ENCODE assay signal across 21 cellular contexts in the genomic region with DNA sequence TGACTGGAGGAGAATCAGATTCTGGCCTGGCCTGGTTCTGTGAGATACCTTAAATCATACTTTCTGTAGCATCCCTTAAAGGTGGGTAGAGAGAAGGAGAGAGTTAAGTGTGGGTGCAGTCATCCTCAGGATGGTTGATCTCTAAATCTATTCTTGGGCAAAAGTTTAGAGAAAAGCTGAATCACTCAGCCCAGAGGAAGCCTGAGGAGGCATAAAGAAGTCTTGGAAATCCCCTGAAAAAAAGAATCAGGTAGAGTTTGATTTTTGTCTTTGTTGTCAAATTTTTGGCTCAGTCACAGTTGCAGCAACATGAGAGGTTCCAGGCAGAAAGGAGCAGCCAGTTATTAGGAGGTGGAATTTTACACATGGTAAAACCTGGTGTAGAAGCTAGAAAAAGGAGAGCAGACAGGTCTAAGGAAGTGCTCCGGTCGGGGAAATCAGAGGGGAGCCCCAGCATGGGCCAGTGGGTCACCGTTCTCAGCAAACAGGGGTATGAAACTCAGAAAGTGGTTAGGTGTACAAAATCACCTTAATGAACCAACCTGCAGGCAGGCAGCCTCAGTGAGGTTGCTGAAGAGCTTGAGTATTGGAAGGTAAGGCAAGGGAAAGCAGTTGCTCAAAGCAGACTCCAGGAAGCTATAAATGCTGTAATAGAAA.
DNase-seq lines count a peak whose midpoint lies in the region; ATAC-seq, FAIRE-seq and TF ChIP-seq lines count a peak whose summit lies in the region.
"Had no signal": no experiment of that assay in that cellular context is flagged by ENCODE, and none has a peak within 500 bp of the region (broad histone marks: within the 10 kb centered on the region; RNA-seq: fewer than 3 reads in every experiment).

No MANE protein-coding gene starts in this region.

- CTCF ChIA-PET in GM12878 (lab: Yijun Ruan, JAX), result interaction anchor here (0.8 to 1.4 kb wide), 2 partner anchors 14 to 45 kb away, joined by 3 read pairs; no protein-coding TSS in a partner anchor

- H3F3A ChIP-seq in GM23248 (ENCODE audit: insufficient read depth), result peaks cover 18% of the 10 kb centered on the region

- peak overlapping the region; percentile 81 for H3K4me2 ChIP-seq in GM23248 (ENCODE audit: unreplicated experiment)
- no peak overlapping the region for H3K4me2 ChIP-seq in GM12878 (ENCODE audit: control insufficient read depth, insufficient read depth)

- H3K79me2 ChIP-seq in GM23248 (ENCODE audit: insufficient read depth) (no peaks in the 10 kb centered on the region), GM12878 (ENCODE audit: control insufficient read depth, insufficient read depth, low read length) (no peaks in the 10 kb centered on the region)

- H3K9me3 ChIP-seq in GM23248 (ENCODE audit: low read depth) (no peaks in the 10 kb centered on the region), GM12878 (replicated peaks; ENCODE audit: control insufficient read depth, insufficient read depth, low read length) (no peaks in the 10 kb centered on the region), skeletal muscle tissue (ENCODE audit: control insufficient read depth in 3 of 3, low read length in 3 of 3) (no peaks in the 10 kb centered on the region)
- H3K9me3 ChIP-seq: neutrophil, uterus had no signal

- peak overlapping the region; percentile 82 for H3K9ac ChIP-seq in GM23248
- no peak overlapping the region for H3K9ac ChIP-seq in GM12878 (ENCODE audit: control insufficient read depth, insufficient read depth, low read length)
- H3K9ac ChIP-seq in skeletal muscle tissue (ENCODE audit: low read depth in 1 of 3, low read length in 3 of 3), result no peak overlapping the region

- H3K4me1 ChIP-seq in GM23248 (ENCODE audit: insufficient read depth) (peaks cover 33% of the 10 kb centered on the region), GM12878 (ENCODE audit: control insufficient read depth, insufficient read depth, low read length) (no peaks in the 10 kb centered on the region), skeletal muscle tissue (ENCODE audit: control insufficient read depth in 3 of 3, insufficient read depth in 3 of 3, low read length in 3 of 3) (peaks cover 9 to 13% (median 11%) of the 10 kb centered on the region in 3 donors)
- H3K4me1 ChIP-seq: uterus had no signal

- H3K4me3 ChIP-seq in GM23248 (peak overlapping the region; percentile 55), GM12878 (no peak overlapping the region), skeletal muscle tissue (ENCODE audit: low read length in 3 of 3) (peak overlapping the region in 1 of 3 donors; percentile 12)
- H3K4me3 ChIP-seq: uterus had no signal

- H3K36me3 ChIP-seq in GM23248 (ENCODE audit: low read depth) (no peaks in the 10 kb centered on the region), GM12878 (ENCODE audit: control insufficient read depth in 2 of 2, insufficient read depth in 2 of 2, low read length in 1 of 2) (no peaks in the 10 kb centered on the region), skeletal muscle tissue (ENCODE audit: control insufficient read depth in 3 of 3, insufficient read depth in 3 of 3, low read length in 3 of 3) (no peaks in the 10 kb centered on the region)
- H3K36me3 ChIP-seq: neutrophil, uterus had no signal

- no TSS peak for BruUV-seq in GM12878 (replicated peaks; lab: Mats Ljungman, UMichigan)

- TF ChIP-seq POLR2A in GM12878 (IDR thresholded peaks at IDR 0.05; ENCODE audit: low read depth, low read length), result no peak

- 97 to 98% methylated on average over 3 of the region's 3 CpGs for WGBS in GM23248 (ENCODE audit: low coverage in 1 of 2, low lambda C conversion rate in 2 of 2, missing lambda C conversion rate in 2 of 2), 2 experiments
- WGBS in GM12878 (ENCODE audit: insufficient coverage, insufficient replicate concordance, low lambda C conversion rate, missing lambda C conversion rate), result 0% methylated on average over 3 of the region's 3 CpGs

- TF ChIP-seq RAD21 in GM12878 (IDR thresholded peaks at IDR 0.05; ENCODE audit: insufficient read depth, low read depth, low read length), result no peak

- H3K27ac ChIP-seq in GM23248 (peak overlapping the region; percentile 94), GM12878 (ENCODE audit: control insufficient read depth, insufficient read depth) (no peak overlapping the region), skeletal muscle tissue (ENCODE audit: low read depth, low read length) (peak overlapping the region; percentile 76)
- H3K27ac ChIP-seq: neutrophil, RWPE1, uterus had no signal

- in situ Hi-C loops in GM23248 (cut with MboI) (no loop called here), GM12878 (cut with MboI) (no loop called here)

- no peaks in the 10 kb centered on the region for H3K36me3 Mint-ChIP-seq in glutamatergic neuron (ENCODE audit: unreplicated experiment)
- H3K36me3 Mint-ChIP-seq: activated CD8-positive, alpha-beta memory T cell treated with anti-CD3 and anti-CD28 coated beads, Interleukin-2, amount 10 ng/mL, durations not matched to agents 7 days and 5 days; CD8-positive, alpha-beta memory T cell had no signal

- no peak for TF ChIP-seq CTCF in GM12878 (IDR thresholded peaks at IDR 0.05 in 2 of 3, conservative IDR thresholded peaks at IDR 0.05 in 1 of 3; ENCODE audit: control insufficient read depth in 2 of 3, extremely low read depth in 1 of 3, insufficient read depth in 1 of 3, low read depth in 3 of 3, low read length in 3 of 3)
- TF ChIP-seq CTCF in glutamatergic neuron (IDR thresholded peaks at IDR 0.05; ENCODE audit: partially characterized antibody, unreplicated experiment), result no peak

- no peaks in the 10 kb centered on the region for H3K27me3 Mint-ChIP-seq in glutamatergic neuron (ENCODE audit: unreplicated experiment)
- H3K27me3 Mint-ChIP-seq: activated CD8-positive, alpha-beta memory T cell treated with anti-CD3 and anti-CD28 coated beads, Interleukin-2, amount 10 ng/mL, durations not matched to agents 7 days and 5 days; CD8-positive, alpha-beta memory T cell; effector memory CD8-positive, alpha-beta T cell; stimulated activated naive CD8-positive, alpha-beta T cell treated with anti-CD3 and anti-CD28 coated beads, Interleukin-15, amount 100 ng/mL, for 72 hours had no signal

- H3K4me1 Mint-ChIP-seq in glutamatergic neuron (ENCODE audit: low read depth, unreplicated experiment), result peaks cover 6% of the 10 kb centered on the region
- H3K4me1 Mint-ChIP-seq: activated CD8-positive, alpha-beta memory T cell treated with anti-CD3 and anti-CD28 coated beads, Interleukin-2, amount 10 ng/mL, durations not matched to agents 7 days and 5 days; CD8-positive, alpha-beta memory T cell; stimulated activated naive CD8-positive, alpha-beta T cell treated with anti-CD3 and anti-CD28 coated beads, Interleukin-15, amount 100 ng/mL, for 72 hours had no signal

- SMC1A ChIA-PET in GM12878 (lab: Charles Lee; ENCODE audit: uncharacterized antibody, unreplicated experiment), result interaction anchor here (1.3 to 2.1 kb wide), 4 partner anchors 9 to 17 kb away, joined by 3 to 7 read pairs (median 4); no protein-coding TSS in a partner anchor

- DNase-seq in GM23248 (no peak), GM12878 (ENCODE audit: low read depth, low spot score) (no peak), glutamatergic neuron (no peak), GM19238 (ENCODE audit: insufficient read length, low spot score) (no peak)
- DNase-seq in NK-92 treated with Interleukin-12 subunit alpha and Interleukin-12 subunit beta, amount 100 ng/mL, for 24 hours (lab: John Stamatoyannopoulos, UW), result no peak
- DNase-seq: activated CD4-positive, alpha-beta T cell treated with anti-CD3 and anti-CD28 coated beads for 1 hour; activated CD8-positive, alpha-beta memory T cell treated with anti-CD3 and anti-CD28 coated beads, Interleukin-2, amount 10 ng/mL, durations not matched to agents 7 days and 5 days; activated effector memory CD4-positive, alpha-beta T cell treated with anti-CD3 and anti-CD28 coated beads, Interleukin-2, amount 50 U/mL, for 16 hours; CD8-positive, alpha-beta memory T cell; cerebellar nuclear complex; DMS79 treated with DMSO at 0.1 percent for 48 hours; effector memory CD8-positive, alpha-beta T cell; left colon; NCI-H345; stimulated activated naive CD8-positive, alpha-beta T cell treated with anti-CD3 and anti-CD28 coated beads, Interleukin-15, amount 100 ng/mL, for 72 hours; uterus had no signal

- POLR2A ChIA-PET in GM12878 (lab: Charles Lee), result interaction anchor here (1.4 kb wide), 1 partner anchor 8 kb away, joined by 3 read pairs; no protein-coding TSS in a partner anchor

- no peak for TF ChIP-seq EP300 in GM12878 (IDR thresholded peaks at IDR 0.05; ENCODE audit: borderline replicate concordance in 1 of 2, control insufficient read depth in 1 of 2, low read depth in 2 of 2, low read length in 2 of 2)

- no peaks in the 10 kb centered on the region for H3K9me3 Mint-ChIP-seq in glutamatergic neuron (ENCODE audit: unreplicated experiment)

- peak; percentile 72 for ATAC-seq in GM12878
- no peak for ATAC-seq in GM21367 (IDR thresholded peaks at IDR 0.05; ENCODE audit: unreplicated experiment)
- ATAC-seq in GM18870 (IDR thresholded peaks at IDR 0.05; ENCODE audit: unreplicated experiment), result no peak
- ATAC-seq: activated CD8-positive, alpha-beta memory T cell treated with anti-CD3 and anti-CD28 coated beads, Interleukin-2, amount 10 ng/mL, durations not matched to agents 7 days and 5 days; effector memory CD8-positive, alpha-beta T cell; stimulated activated naive CD8-positive, alpha-beta T cell treated with anti-CD3 and anti-CD28 coated beads, Interleukin-15, amount 100 ng/mL, for 72 hours had no signal

- intact Hi-C loops in GM12878 (cut with micrococcal nuclease; ENCODE audit: unreplicated experiment), result no loop called here

- H4K20me1 ChIP-seq in GM23248 (ENCODE audit: insufficient read depth), result no peaks in the 10 kb centered on the region
- H4K20me1 ChIP-seq in GM12878 (ENCODE audit: control insufficient read depth, insufficient read depth), result no peaks in the 10 kb centered on the region

- no peaks in the 10 kb centered on the region for H3K9me2 ChIP-seq in GM23248 (ENCODE audit: insufficient read depth)

- peak overlapping the region; percentile 61 for H3K4me3 Mint-ChIP-seq in glutamatergic neuron (ENCODE audit: unreplicated experiment)
- H3K4me3 Mint-ChIP-seq: activated CD8-positive, alpha-beta memory T cell treated with anti-CD3 and anti-CD28 coated beads, Interleukin-2, amount 10 ng/mL, durations not matched to agents 7 days and 5 days; CD8-positive, alpha-beta memory T cell; effector memory CD8-positive, alpha-beta T cell; stimulated activated naive CD8-positive, alpha-beta T cell treated with anti-CD3 and anti-CD28 coated beads, Interleukin-15, amount 100 ng/mL, for 72 hours had no signal

- H3K27ac Mint-ChIP-seq in glutamatergic neuron (ENCODE audit: unreplicated experiment), result peak overlapping the region; percentile 82
- H3K27ac Mint-ChIP-seq: activated CD8-positive, alpha-beta memory T cell treated with anti-CD3 and anti-CD28 coated beads, Interleukin-2, amount 10 ng/mL, durations not matched to agents 7 days and 5 days; CD8-positive, alpha-beta memory T cell; effector memory CD8-positive, alpha-beta T cell; stimulated activated naive CD8-positive, alpha-beta T cell treated with anti-CD3 and anti-CD28 coated beads, Interleukin-15, amount 100 ng/mL, for 72 hours had no signal

- H2AFZ ChIP-seq in GM23248 (peak overlapping the region; percentile 81), GM12878 (ENCODE audit: control insufficient read depth, low read depth, low read length) (no peak overlapping the region)

- RAD21 ChIA-PET in GM12878 (lab: Charles Lee; ENCODE audit: unreplicated experiment), result no interaction called here

- H3K27me3 ChIP-seq in GM23248 (replicated peaks; ENCODE audit: insufficient read depth), result no peaks in the 10 kb centered on the region
- H3K27me3 ChIP-seq in GM12878 (replicated peaks in 1 of 2; ENCODE audit: control insufficient read depth in 2 of 2, insufficient read depth in 2 of 2, low read length in 1 of 2), result no peaks in the 10 kb centered on the region
- H3K27me3 ChIP-seq in skeletal muscle tissue (ENCODE audit: control insufficient read depth in 3 of 3, insufficient read depth in 3 of 3, low read length in 3 of 3), result no peaks in the 10 kb centered on the region
- H3K27me3 ChIP-seq: neutrophil, uterus had no signal

- no peak for FAIRE-seq in GM12878 (lab: Jason Lieb, UNC)
